In the genomic region with DNA sequence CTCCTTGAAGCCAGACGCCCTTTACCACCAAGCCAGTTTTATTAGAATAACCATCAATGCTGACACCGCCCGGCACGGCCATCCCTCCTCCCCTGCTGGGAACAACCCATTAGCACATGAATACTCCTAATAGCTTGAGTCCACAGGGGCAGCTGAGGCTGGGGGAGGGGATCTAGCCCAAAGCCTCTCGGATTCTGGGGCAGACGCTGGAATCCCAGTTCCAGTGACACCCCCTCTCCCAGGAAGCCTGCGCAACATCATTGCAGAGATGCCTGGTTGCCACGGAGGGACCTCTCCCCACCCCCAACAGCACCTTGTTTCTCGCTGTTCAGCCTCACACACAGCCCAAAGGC, we compare ENCODE assay signal across 10 cellular contexts. TPM values are rescaled to one million over a fixed set of nuclear protein-coding genes. Genes with fewer than 3 reads are reported as not detected.
A peak's percentile ranks its signal among the peaks of the same experiment; 100 is the strongest.
DNase-seq lines count a peak whose midpoint lies in the region; ATAC-seq and TF ChIP-seq lines count a peak whose summit lies in the region.
"Had no signal": no experiment of that assay in that cellular context is flagged by ENCODE, and none has a peak within 500 bp of the region (broad histone marks: within the 10 kb centered on the region; RNA-seq: fewer than 3 reads in every experiment).

No MANE protein-coding gene starts in this region.

- BruUV-seq in HCT116 (replicated peaks; lab: Mats Ljungman, UMichigan): no TSS peak

- H3K4me2 ChIP-seq in BLaER1 treated with 17β-estradiol and CSF1 and Interleukin-3, amounts not matched to agents 10 nM and 100 nM: peak overlapping the region; percentile 75 to 99 (median 97)
- peak overlapping the region; percentile 99 for H3K4me2 ChIP-seq in HCT116 (ENCODE audit: low read length)

- RAD21 ChIA-PET in HCT116 (lab: Charles Lee; ENCODE audit: low non-redundant PET in 1 of 2, low total read pairs in 2 of 2, uncharacterized antibody in 2 of 2, unreplicated experiment in 2 of 2): interaction anchor here (0.6 to 1.5 kb wide), 4 partner anchors 186 to 626 kb away, joined by 3 to 15 read pairs (median 5); no protein-coding TSS in a partner anchor

- DNase-seq in HCT116 (ENCODE audit: low read depth, low spot score) (no peak), ascending aorta (ENCODE audit: low spot score in 2 of 2) (no peak), memory B cell (ENCODE audit: low spot score in 2 of 2) (no peak), NCI-H82 treated with DMSO at 0.1 percent for 48 hours (lab: John Stamatoyannopoulos, UW; ENCODE audit: unreplicated experiment) (no peak), NOMO-1 treated with dmso at 0.1 percent for 144 hours (lab: John Stamatoyannopoulos, UW; ENCODE audit: unreplicated experiment) (no peak)
- DNase-seq in stimulated activated naive CD4-positive, alpha-beta T cell treated with Interleukin-2 at 50 U/mL for 16 hours (lab: John Stamatoyannopoulos, UW): no peak

- peaks cover 0 to 69% (median 20%) of the 10 kb centered on the region in 11 experiments; a peak in 15 of 22 replicates for H4K20me1 ChIP-seq in BLaER1 treated with 17β-estradiol and CSF1 and Interleukin-3, amounts not matched to agents 10 nM and 100 nM
- no peaks in the 10 kb centered on the region for H4K20me1 ChIP-seq in HCT116 (ENCODE audit: insufficient read depth)

- no peaks in the 10 kb centered on the region for H3K9me2 ChIP-seq in HCT116 (ENCODE audit: insufficient read depth)

- H3K9me3 Mint-ChIP-seq in memory B cell: no peaks in the 10 kb centered on the region

- no peaks in the 10 kb centered on the region for H3K36me3 Mint-ChIP-seq in memory B cell

- CTCF ChIA-PET in HCT116 (lab: Charles Lee): interaction anchor here (1.0 to 5.3 kb wide), 23 partner anchors 9 to 661 kb away, joined by 3 to 72 read pairs (median 8); no protein-coding TSS in a partner anchor

- peak overlapping the region in 2 of 10 experiments; percentile 58 to 70; a peak in 2 of 20 replicates for H3K4me3 ChIP-seq in BLaER1 treated with 17β-estradiol and CSF1 and Interleukin-3, amounts not matched to agents 10 nM and 100 nM
- H3K4me3 ChIP-seq in HCT116 (replicated peaks in 1 of 2; ENCODE audit: low read depth in 1 of 2, low read length in 2 of 2): peak overlapping the region; percentile 48 to 71
- peak overlapping the region; percentile 62 to 69 for H3K4me3 ChIP-seq in ascending aorta

- POLR2A ChIA-PET in HCT116 (lab: Charles Lee): interaction anchor here (0.9 to 1.1 kb wide), 2 partner anchors 21 to 186 kb away, joined by 3 read pairs; no protein-coding TSS in a partner anchor

- peaks cover 8% of the 10 kb centered on the region for H3K4me1 Mint-ChIP-seq in memory B cell

- TF ChIP-seq POLR2A in HCT116 (IDR thresholded peaks at IDR 0.05; ENCODE audit: borderline replicate concordance, extremely low read depth, insufficient read depth, insufficient read length): no peak

- no peaks in the 10 kb centered on the region for H3K9me3 ChIP-seq in BLaER1 treated with 17β-estradiol and CSF1 and Interleukin-3, amounts not matched to agents 10 nM and 100 nM (replicated peaks in 1 of 11)
- H3K9me3 ChIP-seq in HCT116 (ENCODE audit: control insufficient read depth in 1 of 2, insufficient read depth in 1 of 2, low read depth in 1 of 2, low read length in 2 of 2): no peaks in the 10 kb centered on the region
- no peaks in the 10 kb centered on the region for H3K9me3 ChIP-seq in ascending aorta

- H3K9ac ChIP-seq in BLaER1 treated with 17β-estradiol and CSF1 and Interleukin-3, amounts not matched to agents 10 nM and 100 nM: no peak overlapping the region
- peak overlapping the region; percentile 62; the same call in 1 of the 2 replicates for H3K9ac ChIP-seq in HCT116 (ENCODE audit: low read length)

- intact Hi-C loops in HCT116 (cut with micrococcal nuclease) (loop anchor here (1.0 to 5.0 kb wide), 4 partner anchors 187 to 515 kb away; no protein-coding TSS in a partner anchor), ascending aorta (cut with DNase I) (no loop called here)

- peak overlapping the region; percentile 71 for H2AFZ ChIP-seq in HCT116 (ENCODE audit: low read depth, low read length, poor library complexity, severe bottlenecking)

- peak overlapping the region; percentile 79 for H3K4me3 Mint-ChIP-seq in memory B cell

- H3K79me2 ChIP-seq in HCT116 (ENCODE audit: insufficient read depth, low read length): no peaks in the 10 kb centered on the region; the same call in 1 of the 2 replicates

- H3K27ac Mint-ChIP-seq in memory B cell: no peak overlapping the region

- no peak for ATAC-seq in HCT116
- no peak for ATAC-seq in memory B cell (ENCODE audit: low read depth)
- ATAC-seq in HG02798 (IDR thresholded peaks at IDR 0.05; ENCODE audit: poor library complexity, unreplicated experiment): no peak

- TF ChIP-seq CTCF in HCT116 (IDR thresholded peaks at IDR 0.05 in 2 of 3, conservative IDR thresholded peaks at IDR 0.05 in 1 of 3; ENCODE audit: borderline replicate concordance in 1 of 3, insufficient read depth in 1 of 3, low read depth in 2 of 3, low read length in 2 of 3) (no peak), ascending aorta (IDR thresholded peaks at IDR 0.05) (no peak)

- H3K27ac ChIP-seq in BLaER1 treated with 17β-estradiol and CSF1 and Interleukin-3, amounts not matched to agents 10 nM and 100 nM: no peak overlapping the region
- H3K27ac ChIP-seq in HCT116 (ENCODE audit: low read depth, low read length): no peak overlapping the region
- no peak overlapping the region for H3K27ac ChIP-seq in ascending aorta
- H3K27ac ChIP-seq: brain microvascular endothelial cell had no signal

- H3K36me3 ChIP-seq in BLaER1 treated with 17β-estradiol and CSF1 and Interleukin-3, amounts not matched to agents 10 nM and 100 nM: no peaks in the 10 kb centered on the region
- H3K36me3 ChIP-seq in HCT116 (ENCODE audit: control insufficient read depth in 1 of 2, insufficient read depth in 2 of 2, low read length in 2 of 2) (no peaks in the 10 kb centered on the region), ascending aorta (no peaks in the 10 kb centered on the region)
- H3K36me3 ChIP-seq: brain microvascular endothelial cell had no signal

- H3K27me3 Mint-ChIP-seq in memory B cell: peaks cover 21% of the 10 kb centered on the region

- H3K4me1 ChIP-seq in BLaER1 treated with 17β-estradiol and CSF1 and Interleukin-3, amounts not matched to agents 10 nM and 100 nM: peaks cover 0 to 32% (median 16%) of the 10 kb centered on the region in 10 experiments; a peak in 16 of 20 replicates
- H3K4me1 ChIP-seq in HCT116 (ENCODE audit: control insufficient read depth in 1 of 2, insufficient read depth in 2 of 2, low read length in 2 of 2): peaks cover 11 to 29% of the 10 kb centered on the region in 2 experiments; a peak in 3 of 4 replicates
- H3K4me1 ChIP-seq in ascending aorta: peaks cover 5 to 9% of the 10 kb centered on the region in 2 donors

- peaks cover 73 to 84% (median 80%) of the 10 kb centered on the region in 11 experiments for H3K27me3 ChIP-seq in BLaER1 treated with 17β-estradiol and CSF1 and Interleukin-3, amounts not matched to agents 10 nM and 100 nM
- H3K27me3 ChIP-seq in HCT116 (ENCODE audit: insufficient read depth, low read length) (no peaks in the 10 kb centered on the region), ascending aorta (peaks cover 14% of the 10 kb centered on the region)

- no peak for TF ChIP-seq RAD21 in HCT116 (IDR thresholded peaks at IDR 0.05; ENCODE audit: low read depth)

TF ChIP-seq in HCT116, 20 proteins besides CTCF, POLR2A, EP300 and RAD21:
- TF ChIP-seq, protein P1, sequence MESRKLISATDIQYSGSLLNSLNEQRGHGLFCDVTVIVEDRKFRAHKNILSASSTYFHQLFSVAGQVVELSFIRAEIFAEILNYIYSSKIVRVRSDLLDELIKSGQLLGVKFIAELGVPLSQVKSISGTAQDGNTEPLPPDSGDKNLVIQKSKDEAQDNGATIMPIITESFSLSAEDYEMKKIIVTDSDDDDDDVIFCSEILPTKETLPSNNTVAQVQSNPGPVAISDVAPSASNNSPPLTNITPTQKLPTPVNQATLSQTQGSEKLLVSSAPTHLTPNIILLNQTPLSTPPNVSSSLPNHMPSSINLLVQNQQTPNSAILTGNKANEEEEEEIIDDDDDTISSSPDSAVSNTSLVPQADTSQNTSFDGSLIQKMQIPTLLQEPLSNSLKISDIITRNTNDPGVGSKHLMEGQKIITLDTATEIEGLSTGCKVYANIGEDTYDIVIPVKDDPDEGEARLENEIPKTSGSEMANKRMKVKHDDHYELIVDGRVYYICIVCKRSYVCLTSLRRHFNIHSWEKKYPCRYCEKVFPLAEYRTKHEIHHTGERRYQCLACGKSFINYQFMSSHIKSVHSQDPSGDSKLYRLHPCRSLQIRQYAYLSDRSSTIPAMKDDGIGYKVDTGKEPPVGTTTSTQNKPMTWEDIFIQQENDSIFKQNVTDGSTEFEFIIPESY (IDR thresholded peaks at IDR 0.05; ENCODE audit: extremely low read depth, insufficient replicate concordance, low read length): no peak

RNA-seq across cellular contexts. Expression of gene LINGO1, which starts 1.2 kb away (rescaled TPM):
- total RNA-seq in HCT116 (2021; ENCODE audit: unreplicated experiment) (15.6 TPM), ascending aorta (18.3 TPM)
- polyA plus RNA-seq in HCT116 (2012): 19.2 and 22.9 TPM in 2 replicates
- total RNA-seq: LHCN-M2 had no signal
